In the genomic region with DNA sequence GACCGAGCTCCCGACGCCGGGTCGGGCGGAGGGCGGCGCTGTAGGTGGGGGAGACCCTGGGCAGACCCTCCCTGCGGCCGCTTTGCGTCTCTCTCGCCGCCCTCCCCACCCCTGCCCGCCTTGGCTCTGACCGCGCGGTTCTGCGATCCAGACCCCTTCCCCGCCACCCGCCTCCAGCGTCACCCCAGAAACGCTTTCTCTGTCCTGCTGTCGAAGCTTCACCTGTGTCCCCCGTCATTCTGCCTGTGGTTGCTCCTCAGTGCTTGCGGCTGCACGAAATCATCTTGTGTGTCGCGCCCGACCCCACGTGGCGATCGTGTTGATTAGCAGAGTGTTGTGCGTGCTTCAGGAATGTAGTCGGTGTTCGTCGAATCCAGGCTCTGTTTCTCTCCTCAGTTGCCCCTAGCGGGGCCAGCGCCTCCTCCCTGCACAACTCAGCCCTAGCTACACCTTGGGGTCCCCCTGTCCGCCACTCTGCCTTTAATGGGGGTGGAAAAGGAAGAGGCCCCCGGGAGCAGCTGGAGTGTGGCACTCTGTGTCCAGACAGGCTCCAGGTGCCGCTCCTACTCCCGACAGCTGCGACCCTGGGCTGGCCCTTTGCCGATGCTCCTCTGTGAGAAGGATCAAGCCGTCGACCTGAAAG, we compare ENCODE assay signal across 8 cellular contexts. TPM values are rescaled to one million over a fixed set of nuclear protein-coding genes. Genes with fewer than 3 reads are reported as not detected.
DNase-seq lines count a peak whose midpoint lies in the region; ATAC-seq and TF ChIP-seq lines count a peak whose summit lies in the region.

No MANE protein-coding gene starts in this region.

- no peaks in the 10 kb centered on the region for H3K9me3 Mint-ChIP-seq in Caco-2 (ENCODE audit: unreplicated experiment)
- no peaks in the 10 kb centered on the region for H3K9me3 Mint-ChIP-seq in dendritic cell treated with granulocyte-macrophage colony-stimulating factor and Interleukin-4, amounts not matched to agents 40 ng/mL and 50 ng/mL, for 4 days

- no peaks in the 10 kb centered on the region for H3K27me3 Mint-ChIP-seq in Caco-2 (ENCODE audit: insufficient read depth, unreplicated experiment)
- H3K27me3 Mint-ChIP-seq in dendritic cell treated with granulocyte-macrophage colony-stimulating factor and Interleukin-4, amounts not matched to agents 40 ng/mL and 50 ng/mL, for 4 days, result peaks cover 9% of the 10 kb centered on the region

- POLR2A ChIA-PET in Caco-2 (lab: Charles Lee), result no interaction called here

- TF ChIP-seq POLR2A in right lobe of liver (IDR thresholded peaks at IDR 0.05), result no peak

- peak; percentile 40 to 55 (median 48) for ATAC-seq in right lobe of liver

- peaks cover 26% of the 10 kb centered on the region for H3K4me1 ChIP-seq in Caco-2
- H3K4me1 ChIP-seq in HAP-1, result peaks cover 21% of the 10 kb centered on the region
- H3K4me1 ChIP-seq in right lobe of liver, result peaks cover 0 to 24% (median 11%) of the 10 kb centered on the region in 4 donors

- TF ChIP-seq CTCF in Caco-2 (IDR thresholded peaks at IDR 0.05; ENCODE audit: insufficient read depth in 1 of 2, low read depth in 1 of 2, low read length in 1 of 2, severe bottlenecking in 1 of 2, unreplicated experiment in 1 of 2), result peak in 1 of 2 experiments; percentile 40
- peak in 3 of 4 donors; percentile 25 to 42 (median 35) for TF ChIP-seq CTCF in right lobe of liver (IDR thresholded peaks at IDR 0.05)

- peaks cover 20% of the 10 kb centered on the region for H3K36me3 Mint-ChIP-seq in Caco-2 (ENCODE audit: insufficient read depth, unreplicated experiment)
- H3K36me3 Mint-ChIP-seq in dendritic cell treated with granulocyte-macrophage colony-stimulating factor and Interleukin-4, amounts not matched to agents 40 ng/mL and 50 ng/mL, for 4 days (ENCODE audit: low read depth), result peaks cover 47% of the 10 kb centered on the region

- CTCF ChIA-PET in Caco-2 (lab: Charles Lee), result interaction anchor here (0.9 to 4.3 kb wide), 6 partner anchors 9 to 164 kb away, joined by 3 to 43 read pairs (median 8); partner anchors contain the start of gene ANO9

- H3K27me3 ChIP-seq in Caco-2 (replicated peaks; ENCODE audit: control insufficient read depth, insufficient read depth, low read length), result no peaks in the 10 kb centered on the region
- no peaks in the 10 kb centered on the region for H3K27me3 ChIP-seq in HAP-1 (ENCODE audit: low read depth)
- H3K27me3 ChIP-seq in right lobe of liver, result no peaks in the 10 kb centered on the region

- peak overlapping the region; percentile 84 for H3K4me3 Mint-ChIP-seq in Caco-2 (ENCODE audit: unreplicated experiment)
- peak overlapping the region; percentile 94 for H3K4me3 Mint-ChIP-seq in dendritic cell treated with granulocyte-macrophage colony-stimulating factor and Interleukin-4, amounts not matched to agents 40 ng/mL and 50 ng/mL, for 4 days

- BruUV-seq in Caco-2 (replicated peaks; lab: Mats Ljungman, UMichigan), result TSS peak; percentile 14

- no peaks in the 10 kb centered on the region for H3K36me3 ChIP-seq in Caco-2 (ENCODE audit: control insufficient read depth, insufficient read depth, low read length)
- peaks cover 34% of the 10 kb centered on the region for H3K36me3 ChIP-seq in HAP-1 (replicated peaks)
- H3K36me3 ChIP-seq in right lobe of liver, result peaks cover 0 to 4% (median 0%) of the 10 kb centered on the region in 4 donors

- intact Hi-C loops in Caco-2 (cut with micrococcal nuclease; ENCODE audit: unreplicated experiment), result loop anchor here (2.0 to 5.0 kb wide), 2 partner anchors 56 to 68 kb away; partner anchors contain the start of gene RNH1
- intact Hi-C loops in dendritic cell treated with granulocyte-macrophage colony-stimulating factor and Interleukin-4, amounts not matched to agents 40 ng/mL and 50 ng/mL, for 4 days (cut with micrococcal nuclease), result loop anchor here (1.0 kb wide), 1 partner anchor 67 kb away; no protein-coding TSS in a partner anchor
- intact Hi-C loops in right lobe of liver (cut with DNase I), result loop anchor here in 1 of 2 donors (10.0 kb wide), 1 partner anchor 46 kb away; no protein-coding TSS in a partner anchor

- DNase-seq in Caco-2 (peak; percentile 82 to 84), HAP-1 (ENCODE audit: low spot score in 2 of 2) (peak; percentile 43 to 74), NCI-H2227 (lab: John Stamatoyannopoulos, UW; ENCODE audit: unreplicated experiment) (peak; percentile 79), right lobe of liver (peak; percentile 77 to 81 (median 77)), DMS114 treated with DMSO at 0.1 percent for 48 hours (lab: John Stamatoyannopoulos, UW; ENCODE audit: unreplicated experiment) (no peak)
- DNase-seq in activated CD4-positive, alpha-beta T cell treated with anti-CD3 and anti-CD28 coated beads, Interleukin-2, amount 50 U/mL, for 24 hours (ENCODE audit: low read depth in 1 of 2, low spot score in 1 of 2), result peak; percentile 45 to 63
- peak; percentile 53 to 60 for DNase-seq in stimulated activated CD4-positive, alpha-beta T cell treated with anti-CD3 and anti-CD28 coated beads, Interleukin-4, amount 100 ng/mL, for 48 hours (ENCODE audit: low read depth in 2 of 2)

- in situ Hi-C loops in HAP-1 (cut with MboI; ENCODE audit: low sequenced_read_pairs), result no loop called here

- H3K9me3 ChIP-seq in Caco-2 (no peaks in the 10 kb centered on the region), HAP-1 (no peaks in the 10 kb centered on the region), right lobe of liver (no peaks in the 10 kb centered on the region)

- WGBS in right lobe of liver (ENCODE audit: insufficient coverage, low coverage, low lambda C conversion rate, missing lambda C conversion rate), result 1% methylated on average over 20 of the region's 46 CpGs

- peak overlapping the region; percentile 69 to 91 (median 85) for H3K27ac ChIP-seq in right lobe of liver

- H3K4me3 ChIP-seq in Caco-2 (ENCODE audit: low read depth, low read length) (peak overlapping the region; percentile 87), HAP-1 (peak overlapping the region; percentile 67), right lobe of liver (peak overlapping the region; percentile 98 to 100 (median 99))

- peak overlapping the region; percentile 84 for H3K27ac Mint-ChIP-seq in Caco-2 (ENCODE audit: unreplicated experiment)
- peak overlapping the region; percentile 96 for H3K27ac Mint-ChIP-seq in dendritic cell treated with granulocyte-macrophage colony-stimulating factor and Interleukin-4, amounts not matched to agents 40 ng/mL and 50 ng/mL, for 4 days

- peaks cover 19% of the 10 kb centered on the region for H3K4me1 Mint-ChIP-seq in Caco-2 (ENCODE audit: low read depth, unreplicated experiment)
- H3K4me1 Mint-ChIP-seq in dendritic cell treated with granulocyte-macrophage colony-stimulating factor and Interleukin-4, amounts not matched to agents 40 ng/mL and 50 ng/mL, for 4 days (ENCODE audit: low read depth), result peaks cover 24% of the 10 kb centered on the region

RNA-seq across cellular contexts. Expression of gene PTDSS2, which starts 0.9 kb away (rescaled TPM):
- total RNA-seq in Caco-2 (2022) (40.6 and 44.3 TPM in 2 replicates), right lobe of liver (10 to 100 TPM in 4 of 6 experiments, 1 to 10 TPM in 2; 8.4 to 21.9 (median 11.4) TPM)

RNA-seq across cellular contexts. Expression of gene ANO9, which starts 9.1 kb away (rescaled TPM):
- total RNA-seq in Caco-2 (2022) (85.5 and 92.6 TPM in 2 replicates), right lobe of liver (1 to 10 TPM in 1 of 6 experiments, under 1 TPM in 4, not detected in 1; 0.09 to 1.0 (median 0.28) TPM)

RNA-seq across cellular contexts. Expression of gene SIGIRR, which starts 36.1 kb away (rescaled TPM):
- total RNA-seq in Caco-2 (2022) (119 and 124 TPM in 2 replicates), right lobe of liver (100 to 1,000 TPM in 2 of 6 experiments, 10 to 100 TPM in 4; 48.2 to 133 (median 66.3) TPM)

RNA-seq across cellular contexts. Expression of gene RNH1, which starts 56.1 kb away (rescaled TPM):
- total RNA-seq in Caco-2 (2022) (134 and 136 TPM in 2 replicates), right lobe of liver (100 to 1,000 TPM in 2 of 6 experiments, 10 to 100 TPM in 4; 66.4 to 135 (median 76.2) TPM)

RNA-seq across cellular contexts. Expression of gene PKP3, which starts 56.9 kb away (rescaled TPM):
- total RNA-seq in Caco-2 (2022) (143 and 149 TPM in 2 replicates), right lobe of liver (1 to 10 TPM in 1 of 6 experiments, under 1 TPM in 2, not detected in 3; 0.43 to 1.5 (median 0.47) TPM)

Comparison
In these comparisons a context has a peak if more than half of its experiments do, and no peak if none do; other contexts are left out.
1. RNA of gene ANO9, which starts 9.1 kb away (total RNA-seq): 85.5 to 92.6 TPM in Caco-2; 0.09 to 1.0 TPM in right lobe of liver; every median in the first group is over 10 times any median in the second.
2. Peak in every context shown above with its lines, with median percentiles within 50 percentile points of each other: H3K4me3 ChIP-seq.